ENCODE assay signal across 19 cellular contexts in the genomic region with DNA sequence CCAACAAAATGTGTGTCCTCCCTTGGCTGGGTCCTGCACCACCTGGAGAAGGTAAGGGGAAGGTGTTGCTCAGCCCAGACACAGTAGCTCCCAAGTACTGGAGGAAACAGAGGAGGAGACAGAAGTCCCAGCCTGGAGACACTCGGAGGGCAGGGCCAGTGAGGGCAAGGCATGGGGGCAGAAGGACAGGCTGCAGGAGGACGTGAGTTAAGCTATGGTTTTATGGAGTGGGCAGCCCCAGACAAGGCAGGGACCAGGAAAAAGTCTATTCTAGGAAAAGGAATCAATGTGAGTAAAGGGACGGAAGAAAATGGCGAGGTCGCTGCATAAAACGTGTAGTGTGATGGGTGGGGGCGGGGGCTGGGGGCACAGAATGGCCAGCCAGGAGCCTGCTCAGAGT.
DNase-seq lines count a peak whose midpoint lies in the region; ATAC-seq and TF ChIP-seq lines count a peak whose summit lies in the region.
"Had no signal": no experiment of that assay in that cellular context is flagged by ENCODE, and none has a peak within 500 bp of the region (broad histone marks: within the 10 kb centered on the region; RNA-seq: fewer than 3 reads in every experiment).

No MANE protein-coding gene starts in this region.

- no peak for ATAC-seq in activated naive CD8-positive, alpha-beta T cell treated with anti-CD3 and anti-CD28 coated beads, Interleukin-2, amount 50 U/mL, for 24 hours

- DNase-seq in coronary artery (ENCODE audit: low spot score) (peak; percentile 36), mesenteric fat pad (ENCODE audit: low spot score) (peak; percentile 74), sigmoid colon (peak; percentile 46), uterus (no peak), iPS-NIHi7 (ENCODE audit: extremely low spot score) (no peak)
- DNase-seq in activated naive CD8-positive, alpha-beta T cell treated with anti-CD3 and anti-CD28 coated beads, Interleukin-2, amount 50 U/mL, for 24 hours = no peak
- no peak for DNase-seq in CD4-positive, alpha-beta memory T cell
- DNase-seq: CD4-positive, CD25-positive, alpha-beta regulatory T cell; COR-L47; DMS79; KG1; NCI-H1092 treated with DMSO at 0.1 percent for 48 hours; NCI-H146; NCI-H2029 treated with DMSO at 0.1 percent for 48 hours; NCI-H226; NCI-H510A treated with DMSO at 0.1 percent for 48 hours; NCI-H774; NK-92 treated with Interleukin-12 subunit alpha and Interleukin-12 subunit beta, amount 100 ng/mL, for 24 hours had no signal

- no peak overlapping the region for H3K27ac Mint-ChIP-seq in activated naive CD8-positive, alpha-beta T cell treated with anti-CD3 and anti-CD28 coated beads, Interleukin-2, amount 50 U/mL, for 24 hours
- H3K27ac Mint-ChIP-seq in CD4-positive, alpha-beta memory T cell = no peak overlapping the region
- H3K27ac Mint-ChIP-seq: CD4-positive, CD25-positive, alpha-beta regulatory T cell had no signal

- POLR2A ChIA-PET in CD4-positive, alpha-beta memory T cell (lab: Charles Lee; ENCODE audit: partially characterized antibody) = no interaction called here

- H3K9me3 ChIP-seq in sigmoid colon (peaks cover 0 to 4% (median 0%) of the 10 kb centered on the region in 4 donors), uterus (no peaks in the 10 kb centered on the region)
- no peaks in the 10 kb centered on the region for H3K9me3 ChIP-seq in CD4-positive, alpha-beta memory T cell (ENCODE audit: control insufficient read depth in 1 of 2, low read length in 2 of 2)

- WGBS in sigmoid colon, 2 donors = 75 to 78% methylated on average over 7 of the region's 7 CpGs

- no peaks in the 10 kb centered on the region for H3K36me3 ChIP-seq in sigmoid colon
- no peaks in the 10 kb centered on the region for H3K36me3 ChIP-seq in uterus
- H3K36me3 ChIP-seq in CD4-positive, alpha-beta memory T cell (ENCODE audit: insufficient read depth, low read length) = no peaks in the 10 kb centered on the region

- intact Hi-C loops in sigmoid colon (cut with DNase I) = loop anchor here (10.0 kb wide), 1 partner anchor 976 kb away; a partner anchor contains a TSS
- intact Hi-C loops in uterus (cut with DNase I; ENCODE audit: low total_unique reads) = no loop called here
- intact Hi-C loops in CD4-positive, alpha-beta memory T cell (cut with micrococcal nuclease) = no loop called here

- no peaks in the 10 kb centered on the region for H3K36me3 Mint-ChIP-seq in activated naive CD8-positive, alpha-beta T cell treated with anti-CD3 and anti-CD28 coated beads, Interleukin-2, amount 50 U/mL, for 24 hours (ENCODE audit: low read depth)
- no peaks in the 10 kb centered on the region for H3K36me3 Mint-ChIP-seq in CD4-positive, alpha-beta memory T cell

- CTCF ChIA-PET in CD4-positive, alpha-beta memory T cell (lab: Charles Lee; ENCODE audit: partially characterized antibody) = no interaction called here

- H3K4me1 Mint-ChIP-seq in activated naive CD8-positive, alpha-beta T cell treated with anti-CD3 and anti-CD28 coated beads, Interleukin-2, amount 50 U/mL, for 24 hours = no peaks in the 10 kb centered on the region
- no peaks in the 10 kb centered on the region for H3K4me1 Mint-ChIP-seq in CD4-positive, alpha-beta memory T cell
- H3K4me1 Mint-ChIP-seq: CD4-positive, CD25-positive, alpha-beta regulatory T cell had no signal

- TF ChIP-seq POLR2A in sigmoid colon (IDR thresholded peaks at IDR 0.05) (no peak), uterus (IDR thresholded peaks at IDR 0.05) (no peak)

- H3K27me3 Mint-ChIP-seq in activated naive CD8-positive, alpha-beta T cell treated with anti-CD3 and anti-CD28 coated beads, Interleukin-2, amount 50 U/mL, for 24 hours = peaks cover 3% of the 10 kb centered on the region
- H3K27me3 Mint-ChIP-seq in CD4-positive, alpha-beta memory T cell = peaks cover 5 to 11% of the 10 kb centered on the region in 2 donors
- H3K27me3 Mint-ChIP-seq: CD4-positive, CD25-positive, alpha-beta regulatory T cell had no signal

- H3K9me3 Mint-ChIP-seq in activated naive CD8-positive, alpha-beta T cell treated with anti-CD3 and anti-CD28 coated beads, Interleukin-2, amount 50 U/mL, for 24 hours = peaks cover 14% of the 10 kb centered on the region
- peaks cover 0 to 25% (median 20%) of the 10 kb centered on the region in 8 donors for H3K9me3 Mint-ChIP-seq in CD4-positive, alpha-beta memory T cell

- no peaks in the 10 kb centered on the region for H3K27me3 ChIP-seq in sigmoid colon
- H3K27me3 ChIP-seq in uterus = no peaks in the 10 kb centered on the region
- no peaks in the 10 kb centered on the region for H3K27me3 ChIP-seq in CD4-positive, alpha-beta memory T cell (ENCODE audit: insufficient read depth, low read length)

- TF ChIP-seq CTCF in coronary artery (IDR thresholded peaks at IDR 0.05) (no peak), sigmoid colon (IDR thresholded peaks at IDR 0.05) (no peak), uterus (IDR thresholded peaks at IDR 0.05) (no peak)

- H3K27ac ChIP-seq in coronary artery (no peak overlapping the region), sigmoid colon (peak overlapping the region in 3 of 4 donors; percentile 71 to 74 (median 72)), uterus (peak overlapping the region; percentile 59 to 69)
- H3K27ac ChIP-seq in CD4-positive, alpha-beta memory T cell (ENCODE audit: low read depth, low read length) = no peak overlapping the region
- H3K27ac ChIP-seq: RWPE1 had no signal

- H3K4me3 ChIP-seq in coronary artery (no peak overlapping the region), sigmoid colon (no peak overlapping the region), uterus (no peak overlapping the region)
- H3K4me3 ChIP-seq in CD4-positive, alpha-beta memory T cell (ENCODE audit: low read length in 2 of 2) = no peak overlapping the region

- H3K4me1 ChIP-seq in sigmoid colon = peaks cover 0 to 33% (median 23%) of the 10 kb centered on the region in 4 donors
- H3K4me1 ChIP-seq in uterus = no peaks in the 10 kb centered on the region
- no peaks in the 10 kb centered on the region for H3K4me1 ChIP-seq in CD4-positive, alpha-beta memory T cell (ENCODE audit: insufficient read depth, low read length)

- no peak overlapping the region for H3K4me3 Mint-ChIP-seq in activated naive CD8-positive, alpha-beta T cell treated with anti-CD3 and anti-CD28 coated beads, Interleukin-2, amount 50 U/mL, for 24 hours
- no peak overlapping the region for H3K4me3 Mint-ChIP-seq in CD4-positive, alpha-beta memory T cell
- H3K4me3 Mint-ChIP-seq: CD4-positive, CD25-positive, alpha-beta regulatory T cell had no signal

- TF ChIP-seq EP300 in sigmoid colon (IDR thresholded peaks at IDR 0.05) = no peak

Comparison
In these comparisons a context has a peak if more than half of its experiments do, and no peak if none do; other contexts are left out.
1. DNase-seq: peak in coronary artery (single experiment), mesenteric fat pad (single experiment) and sigmoid colon (single experiment); none in uterus (0 of 2), iPS-NIHi7 (single experiment), activated naive CD8-positive, alpha-beta T cell treated with anti-CD3 and anti-CD28 coated beads, Interleukin-2, amount 50 U/mL, for 24 hours (single experiment) and CD4-positive, alpha-beta memory T cell (0 of 5).
2. H3K27ac ChIP-seq: peak in sigmoid colon (3 of 4) and uterus (2 of 2); none in coronary artery (0 of 2) and CD4-positive, alpha-beta memory T cell (single experiment).